ENCODE assay signal across 27 cellular contexts in genomic region chr4:67535280-67535840, GRCh38. TPM values are rescaled to one million over a fixed set of nuclear protein-coding genes. Genes with fewer than 3 reads are reported as not detected.
"Had no signal": no experiment of that assay in that cellular context is flagged by ENCODE, and none has a peak within 500 bp of the region (broad histone marks: within the 10 kb centered on the region; RNA-seq: fewer than 3 reads in every experiment).

No MANE protein-coding gene starts in this region.

- H3K9me3 ChIP-seq: gastroesophageal sphincter, left ventricle myocardium inferior, psoas muscle, right atrium auricular region, testis, transverse colon had no signal

- H3K4me1 ChIP-seq: gastroesophageal sphincter, left ventricle myocardium inferior, neural progenitor cell, parathyroid adenoma, psoas muscle, right atrium auricular region, testis, transverse colon had no signal

- H3K4me2 ChIP-seq: hepatocyte, neural progenitor cell had no signal

- H3K9me3 Mint-ChIP-seq: natural killer cell had no signal

- DNase-seq: activated CD4-positive, alpha-beta T cell treated with anti-CD3 and anti-CD28 coated beads, Interleukin-2, amount 50 U/mL, for 1 hour; activated CD4-positive, CD25-positive, alpha-beta regulatory T cell; activated CD8-positive, alpha-beta memory T cell treated with anti-CD3 and anti-CD28 coated beads for 24 hours; activated naive CD4-positive, alpha-beta T cell treated with Interleukin-2 at 50 U/mL for 16 hours; amygdala; caudate nucleus; islet precursor cell; left ventricle myocardium inferior; mesendoderm; natural killer cell; occipital lobe; psoas muscle; stimulated activated CD4-positive, alpha-beta T cell treated with anti-CD3 and anti-CD28 coated beads, Interleukin-15, amount 100 ng/mL, for 24 hours; stimulated activated CD4-positive, alpha-beta T cell treated with anti-CD3 and anti-CD28 coated beads, Interleukin-2, amount 100 ng/mL, for 24 hours; stimulated activated naive CD4-positive, alpha-beta T cell; testis; transverse colon had no signal

- ATAC-seq: gastroesophageal sphincter, natural killer cell, psoas muscle had no signal

- H2AFZ ChIP-seq: hepatocyte, neural progenitor cell, parathyroid adenoma had no signal

- H3K4me1 Mint-ChIP-seq: neural progenitor cell had no signal

- H3K79me2 ChIP-seq: parathyroid adenoma had no signal

- H3K27ac Mint-ChIP-seq: natural killer cell, neural progenitor cell had no signal

- FAIRE-seq: endothelial cell of umbilical vein had no signal

- H3K9ac ChIP-seq: neural progenitor cell, parathyroid adenoma had no signal

- H3K4me3 Mint-ChIP-seq: natural killer cell, neural progenitor cell had no signal

- H3K27ac ChIP-seq: gastroesophageal sphincter, hepatocyte, left ventricle myocardium inferior, neural progenitor cell, parathyroid adenoma, psoas muscle, right atrium auricular region, testis, transverse colon had no signal

- H3K27me3 ChIP-seq: gastroesophageal sphincter, hepatocyte, neural progenitor cell, right atrium auricular region, testis, transverse colon had no signal

- H3K4me3 ChIP-seq: gastroesophageal sphincter, hepatocyte, left ventricle myocardium inferior, lung, neural progenitor cell, psoas muscle, right atrium auricular region, testis, transverse colon had no signal

RNA-seq across cellular contexts. Expression of gene STAP1, which starts 23.2 kb away (rescaled TPM):
- total RNA-seq: chondrocyte, endothelial cell of umbilical vein, fibroblast of lung, fibroblast of villous mesenchyme, hepatocyte, left ventricle myocardium inferior, occipital lobe, right atrium auricular region had no signal
- polyA plus RNA-seq: endothelial cell of umbilical vein, fibroblast of lung, hepatocyte had no signal
